17 cellular contexts compared by ENCODE assay signal in the genomic region with DNA sequence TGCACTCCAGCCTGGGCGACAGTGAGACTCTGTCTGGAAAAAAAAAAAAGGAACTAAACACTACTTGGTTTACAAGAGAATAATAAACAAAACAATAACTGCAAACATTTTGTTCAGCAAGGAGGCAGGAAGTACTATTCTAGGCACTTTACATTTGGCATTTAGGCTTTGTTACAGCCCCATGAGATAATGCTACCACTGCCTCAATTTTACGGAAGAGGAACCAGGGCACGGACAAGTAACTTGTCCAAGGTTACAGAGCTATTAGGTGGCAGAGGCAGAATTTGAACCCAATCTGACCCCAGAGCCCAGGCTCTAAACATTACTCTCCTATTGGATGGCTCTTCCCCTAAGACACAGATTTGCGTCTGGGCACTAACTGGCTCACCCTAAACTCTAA.
"Had no signal": no experiment of that assay in that cellular context is flagged by ENCODE, and none has a peak within 500 bp of the region (broad histone marks: within the 10 kb centered on the region; RNA-seq: fewer than 3 reads in every experiment).

No MANE protein-coding gene starts in this region.

- H3K4me3 Mint-ChIP-seq: activated CD4-positive, alpha-beta memory T cell treated with anti-CD3 and anti-CD28 coated beads, Interleukin-2, amount 10 ng/mL, durations not matched to agents 7 days and 5 days; activated CD8-positive, alpha-beta memory T cell treated with anti-CD3 and anti-CD28 coated beads, Interleukin-2, amount 10 ng/mL, durations not matched to agents 7 days and 5 days; activated naive CD8-positive, alpha-beta T cell; natural killer cell treated with Interleukin-12 subunit alpha and Interleukin-12 subunit beta and Interleukin-15 and Interleukin-18, amount 100 ng/mL, for 72 hours had no signal

- H3K9me3 ChIP-seq: suprapubic skin had no signal

- H3K27me3 ChIP-seq: suprapubic skin had no signal

- H3K9me3 Mint-ChIP-seq: activated CD4-positive, alpha-beta memory T cell treated with anti-CD3 and anti-CD28 coated beads, Interleukin-2, amount 10 ng/mL, durations not matched to agents 7 days and 5 days; natural killer cell treated with Interleukin-12 subunit alpha and Interleukin-12 subunit beta and Interleukin-15 and Interleukin-18, amount 100 ng/mL, for 72 hours had no signal

- ATAC-seq: activated CD8-positive, alpha-beta memory T cell treated with anti-CD3 and anti-CD28 coated beads, Interleukin-2, amount 10 ng/mL, durations not matched to agents 7 days and 5 days; natural killer cell treated with Interleukin-12 subunit alpha and Interleukin-12 subunit beta and Interleukin-15 and Interleukin-18, amount 100 ng/mL, for 72 hours; stimulated activated naive CD8-positive, alpha-beta T cell treated with anti-CD3 and anti-CD28 coated beads, Interleukin-15, Interleukin-2, amounts not matched to agents 100 U/mL and 50 U/mL, for 24 hours had no signal

- H3K27ac Mint-ChIP-seq: activated CD4-positive, alpha-beta memory T cell treated with anti-CD3 and anti-CD28 coated beads, Interleukin-2, amount 10 ng/mL, durations not matched to agents 7 days and 5 days; activated CD8-positive, alpha-beta memory T cell treated with anti-CD3 and anti-CD28 coated beads, Interleukin-2, amount 10 ng/mL, durations not matched to agents 7 days and 5 days; activated naive CD8-positive, alpha-beta T cell; natural killer cell treated with Interleukin-12 subunit alpha and Interleukin-12 subunit beta and Interleukin-15 and Interleukin-18, amount 100 ng/mL, for 72 hours had no signal

- H3K4me3 ChIP-seq: suprapubic skin had no signal

- DNase-seq: activated CD4-positive, alpha-beta memory T cell treated with anti-CD3 and anti-CD28 coated beads, Interleukin-2, amount 10 ng/mL, durations not matched to agents 7 days and 5 days; activated CD4-positive, alpha-beta T cell treated with anti-CD3 and anti-CD28 coated beads for 48 hours; activated CD4-positive, CD25-positive, alpha-beta regulatory T cell; activated CD8-positive, alpha-beta memory T cell treated with anti-CD3 and anti-CD28 coated beads, Interleukin-2, amount 10 ng/mL, durations not matched to agents 7 days and 5 days; amniotic stem cell; effector CD8-positive, alpha-beta T cell; foreskin fibroblast; glutamatergic neuron; kidney; nucleus accumbens; stimulated activated naive CD8-positive, alpha-beta T cell treated with anti-CD3 and anti-CD28 coated beads, Interleukin-15, Interleukin-2, amounts not matched to agents 100 U/mL and 50 U/mL, for 24 hours; T-helper 1 cell; T-helper 9 cell; trophoblast cell had no signal

- H3K36me3 Mint-ChIP-seq: activated CD8-positive, alpha-beta memory T cell treated with anti-CD3 and anti-CD28 coated beads, Interleukin-2, amount 10 ng/mL, durations not matched to agents 7 days and 5 days; activated naive CD8-positive, alpha-beta T cell; natural killer cell treated with Interleukin-12 subunit alpha and Interleukin-12 subunit beta and Interleukin-15 and Interleukin-18, amount 100 ng/mL, for 72 hours had no signal

- H3K4me1 Mint-ChIP-seq: activated CD8-positive, alpha-beta memory T cell treated with anti-CD3 and anti-CD28 coated beads, Interleukin-2, amount 10 ng/mL, durations not matched to agents 7 days and 5 days had no signal

- H3K27ac ChIP-seq: suprapubic skin had no signal

- H3K36me3 ChIP-seq: suprapubic skin had no signal
